In the genomic region with DNA sequence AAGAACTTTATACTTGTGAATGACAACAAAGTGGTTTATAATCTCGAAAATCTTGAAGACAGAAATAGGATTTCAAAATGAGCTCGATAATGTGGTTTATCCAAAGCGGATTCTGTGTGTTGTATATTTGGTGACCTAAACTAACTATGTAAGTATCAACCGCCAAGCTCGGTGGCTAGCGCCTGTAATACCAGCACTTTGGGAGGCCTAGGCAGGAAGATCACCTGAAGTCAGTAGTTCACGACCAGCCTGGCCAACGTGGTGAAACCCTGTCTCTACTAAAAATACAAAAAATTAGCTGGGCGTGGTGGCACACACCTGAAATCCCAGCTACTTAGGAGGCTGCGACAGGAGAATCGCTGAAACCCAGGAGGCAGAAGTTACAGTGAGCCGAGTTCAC, we compare ENCODE assay signal across 1 cellular context.
TF ChIP-seq lines count a peak whose summit lies in the region.

No MANE protein-coding gene starts in this region.

TF ChIP-seq in HepG2, 621 proteins besides CTCF, POLR2A, EP300 and RAD21:
- TF ChIP-seq SNAPC4 (CRISPR knock-in tag; IDR thresholded peaks at IDR 0.05) (no peak), HMGA1 (CRISPR knock-in tag; conservative IDR thresholded peaks at IDR 0.05) (no peak), TRIM24 (CRISPR knock-in tag; IDR thresholded peaks at IDR 0.05) (no peak), TOE1 (CRISPR knock-in tag; IDR thresholded peaks at IDR 0.05) (no peak), ZNF646 (CRISPR knock-in tag; IDR thresholded peaks at IDR 0.05) (no peak), ZBTB38 (CRISPR knock-in tag; IDR thresholded peaks at IDR 0.05) (peak; percentile 32; the same call in 1 of the 2 replicates), ZNF460 (CRISPR knock-in tag; IDR thresholded peaks at IDR 0.05; ENCODE audit: borderline replicate concordance) (peak; percentile 28; the same call in 1 of the 2 replicates), NRL (CRISPR knock-in tag; IDR thresholded peaks at IDR 0.05; ENCODE audit: borderline replicate concordance) (no peak), ZEB1 (IDR thresholded peaks at IDR 0.05; ENCODE audit: insufficient replicate concordance, low read depth) (no peak), ZBTB33 (CRISPR knock-in tag; IDR thresholded peaks at IDR 0.05) (peak; percentile 90)
TF ChIP-seq in HepG2: peak in this region for 3.
